In genomic region chr7:149496642-149497391, GRCh38 we compare ENCODE assay signal across 8 cellular contexts. TPM values are rescaled to one million over a fixed set of nuclear protein-coding genes. Genes with fewer than 3 reads are reported as not detected.
DNase-seq lines count a peak whose midpoint lies in the region; ATAC-seq and TF ChIP-seq lines count a peak whose summit lies in the region.

No MANE protein-coding gene starts in this region.

- peak overlapping the region; percentile 69 for H3K4me3 ChIP-seq in GM12875 (ENCODE audit: low read depth, low read length)
- H3K4me3 ChIP-seq in NB4 (ENCODE audit: low read depth, low read length): peak overlapping the region; percentile 84
- peak overlapping the region; percentile 64 to 95 for H3K4me3 ChIP-seq in esophagus (ENCODE audit: low read depth in 1 of 2, low read length in 2 of 2)

- CTCF ChIA-PET in HEK293T (lab: Yijun Ruan, JAX): interaction anchor here (1.5 kb wide), 1 partner anchor 37 kb away, joined by 3 read pairs; no protein-coding TSS in a partner anchor

- H3K9me3 Mint-ChIP-seq in naive B cell: no peaks in the 10 kb centered on the region

- H3K27me3 ChIP-seq in esophagus (ENCODE audit: control insufficient read depth in 1 of 2, insufficient read depth in 2 of 2, low read length in 2 of 2): no peaks in the 10 kb centered on the region

- peak overlapping the region; percentile 87 to 93 for H3K27ac ChIP-seq in esophagus (ENCODE audit: low read depth in 2 of 2, low read length in 1 of 2)
- peak overlapping the region; percentile 51 for H3K27ac ChIP-seq in substantia nigra (ENCODE audit: low read depth, low read length, poor library complexity, severe bottlenecking)

- H3K36me3 ChIP-seq in esophagus (ENCODE audit: control insufficient read depth in 2 of 2, insufficient read depth in 2 of 2, low read length in 1 of 2): peaks cover 14 to 17% of the 10 kb centered on the region in 2 donors

- no peak for TF ChIP-seq POLR2A in NB4 (IDR thresholded peaks at IDR 0.05; ENCODE audit: extremely low read depth, insufficient read length)

- peak; percentile 54 for DNase-seq in HEK293T (ENCODE audit: extremely low spot score)
- peak; percentile 60 for DNase-seq in NB4 (ENCODE audit: low read depth)
- peak; percentile 32 for DNase-seq in activated T-cell treated with anti-CD3 and anti-CD28 coated beads for 24 hours (ENCODE audit: low read depth)
- DNase-seq in naive B cell: peak; percentile 47
- peak in 27 of 49 donors; percentile 12 to 62 (median 28) for DNase-seq in substantia nigra (lab: John Stamatoyannopoulos, UW)
- no peak for DNase-seq in NCI-H1436 treated with DMSO at 0.1 percent for 48 hours (lab: John Stamatoyannopoulos, UW)

- no peaks in the 10 kb centered on the region for H3K9me3 ChIP-seq in esophagus (ENCODE audit: control insufficient read depth in 2 of 2, insufficient read depth in 1 of 2, low read depth in 1 of 2, low read length in 1 of 2)

- H3K4me3 Mint-ChIP-seq in naive B cell: peak overlapping the region; percentile 91 to 98 (median 96)

- peak overlapping the region in 5 of 6 donors; percentile 78 to 96 (median 94) for H3K27ac Mint-ChIP-seq in naive B cell

- H3K27me3 Mint-ChIP-seq in naive B cell: no peaks in the 10 kb centered on the region

- peaks cover 23 to 27% (median 26%) of the 10 kb centered on the region in 3 donors for H3K4me1 Mint-ChIP-seq in naive B cell

- POLR2A ChIA-PET in HEK293T (lab: Yijun Ruan, JAX): interaction anchor here (1.1 to 2.4 kb wide), 4 partner anchors 10 to 301 kb away, joined by 3 to 14 read pairs (median 6); partner anchors contain the start of genes ZNF282 and ZNF777

- WGBS in esophagus, 2 donors: 3 to 4% methylated on average over 28 to 51 of the region's 51 CpGs

- peaks cover 4 to 15% of the 10 kb centered on the region in 2 donors for H3K36me3 Mint-ChIP-seq in naive B cell

- TF ChIP-seq CTCF in GM12875 (IDR thresholded peaks at IDR 0.05; ENCODE audit: borderline replicate concordance, insufficient read depth, low read depth, low read length) (no peak), NB4 (IDR thresholded peaks at IDR 0.05; ENCODE audit: low read depth, low read length) (no peak)

- H3K4me1 ChIP-seq in esophagus (ENCODE audit: control insufficient read depth in 2 of 2, insufficient read depth in 2 of 2, low read length in 1 of 2): peaks cover 0 to 5% of the 10 kb centered on the region in 2 donors

- ATAC-seq in naive B cell (ENCODE audit: low read depth in 2 of 2): peak; percentile 38 to 42

TF ChIP-seq in HEK293T, 16 proteins besides CTCF, POLR2A, EP300 and RAD21:
- TF ChIP-seq ARNT (IDR thresholded peaks at IDR 0.05): no peak
- no peak for TF ChIP-seq PKNOX1 (IDR thresholded peaks at IDR 0.05)
- no peak for TF ChIP-seq TARDBP (IDR thresholded peaks at IDR 0.05)
- TF ChIP-seq FOXM1 (IDR thresholded peaks at IDR 0.05; ENCODE audit: borderline replicate concordance): no peak
- peak; percentile 40; the same call in 1 of the 2 replicates for TF ChIP-seq L3MBTL2 (conservative IDR thresholded peaks at IDR 0.05)
- TF ChIP-seq HDGF (IDR thresholded peaks at IDR 0.05; ENCODE audit: borderline replicate concordance): no peak
- no peak for TF ChIP-seq FOXK2 (IDR thresholded peaks at IDR 0.05)
- no peak for TF ChIP-seq ZNF384 (IDR thresholded peaks at IDR 0.05)
- no peak for TF ChIP-seq LEF1 (IDR thresholded peaks at IDR 0.05; ENCODE audit: borderline replicate concordance)

RNA-seq across cellular contexts. Expression of gene ZNF746, which starts 0.8 kb away (rescaled TPM):
- polyA plus RNA-seq in esophagus: 1 to 10 TPM; 5.1 to 6.3 TPM
- 10 to 100 TPM in 3 of 6 donors, 1 to 10 TPM in 2, under 1 TPM in 1; 0.20 to 13.1 (median 9.6) TPM for polyA plus RNA-seq in naive B cell (ENCODE audit: low read depth in 6 of 6)

RNA-seq across cellular contexts. Expression of gene ZNF777, which starts 36.0 kb away (rescaled TPM):
- polyA plus RNA-seq in esophagus: 1 to 10 TPM; 5.7 to 5.9 TPM
- polyA plus RNA-seq in naive B cell (ENCODE audit: low read depth in 6 of 6): 1 to 10 TPM in 5 of 6 donors, under 1 TPM in 1; 0.28 to 2.4 (median 1.3) TPM
